Comparison of ENCODE assay signal across 1 cellular context in the genomic region with DNA sequence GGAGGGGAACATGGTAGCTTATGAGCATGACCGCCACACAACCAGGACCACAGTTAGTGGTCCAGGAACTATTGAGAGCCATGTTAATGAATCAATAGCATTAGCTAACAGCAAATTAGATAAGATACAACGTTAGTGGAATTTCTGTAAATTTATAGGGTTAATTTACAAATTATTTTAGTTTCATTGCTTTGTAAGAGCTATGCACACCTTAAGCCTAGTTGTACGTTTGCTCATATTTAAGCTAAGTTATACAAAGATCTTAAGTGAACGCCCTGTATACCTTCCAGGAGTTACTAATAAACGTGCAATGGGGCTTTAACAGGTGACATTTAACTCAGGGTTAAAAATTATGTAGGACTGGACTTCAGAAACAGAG.
TF ChIP-seq lines count a peak whose summit lies in the region.

No MANE protein-coding gene starts in this region.

TF ChIP-seq in SK-N-SH, 30 proteins besides CTCF, POLR2A, EP300 and RAD21:
- TF ChIP-seq, protein P1, sequence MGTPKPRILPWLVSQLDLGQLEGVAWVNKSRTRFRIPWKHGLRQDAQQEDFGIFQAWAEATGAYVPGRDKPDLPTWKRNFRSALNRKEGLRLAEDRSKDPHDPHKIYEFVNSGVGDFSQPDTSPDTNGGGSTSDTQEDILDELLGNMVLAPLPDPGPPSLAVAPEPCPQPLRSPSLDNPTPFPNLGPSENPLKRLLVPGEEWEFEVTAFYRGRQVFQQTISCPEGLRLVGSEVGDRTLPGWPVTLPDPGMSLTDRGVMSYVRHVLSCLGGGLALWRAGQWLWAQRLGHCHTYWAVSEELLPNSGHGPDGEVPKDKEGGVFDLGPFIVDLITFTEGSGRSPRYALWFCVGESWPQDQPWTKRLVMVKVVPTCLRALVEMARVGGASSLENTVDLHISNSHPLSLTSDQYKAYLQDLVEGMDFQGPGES (IDR thresholded peaks at IDR 0.05; ENCODE audit: low read depth, low read length): no peak
